Comparison of ENCODE assay signal across 2 cellular contexts in genomic region chr10:1184541-1185415, GRCh38.
TF ChIP-seq lines count a peak whose summit lies in the region.

No MANE protein-coding gene starts in this region.

TF ChIP-seq in H1, 55 proteins besides CTCF, POLR2A, EP300 and RAD21:
- no peak for TF ChIP-seq GTF2F1 (IDR thresholded peaks at IDR 0.05; ENCODE audit: borderline replicate concordance, low read depth, low read length)
- 0 out of 2 replicates have a peak, but pooled peaks have one; percentile 27 for TF ChIP-seq E2F6 (IDR thresholded peaks at IDR 0.05)
- TF ChIP-seq MAX (IDR thresholded peaks at IDR 0.05) = peak; percentile 56; the same call in 1 of the 2 replicates

TF ChIP-seq in SK-N-SH, 30 proteins besides CTCF, POLR2A, EP300 and RAD21:
- no peak for TF ChIP-seq GABPA (IDR thresholded peaks at IDR 0.05; ENCODE audit: low read depth)
- TF ChIP-seq YY1 (IDR thresholded peaks at IDR 0.05; ENCODE audit: low read depth) = no peak
- no peak for TF ChIP-seq CHD2 (IDR thresholded peaks at IDR 0.05; ENCODE audit: low read length, partially characterized antibody)
- no peak for TF ChIP-seq ELF1 (IDR thresholded peaks at IDR 0.05)
- TF ChIP-seq, protein P1, sequence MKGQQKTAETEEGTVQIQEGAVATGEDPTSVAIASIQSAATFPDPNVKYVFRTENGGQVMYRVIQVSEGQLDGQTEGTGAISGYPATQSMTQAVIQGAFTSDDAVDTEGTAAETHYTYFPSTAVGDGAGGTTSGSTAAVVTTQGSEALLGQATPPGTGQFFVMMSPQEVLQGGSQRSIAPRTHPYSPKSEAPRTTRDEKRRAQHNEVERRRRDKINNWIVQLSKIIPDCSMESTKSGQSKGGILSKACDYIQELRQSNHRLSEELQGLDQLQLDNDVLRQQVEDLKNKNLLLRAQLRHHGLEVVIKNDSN (IDR thresholded peaks at IDR 0.05; ENCODE audit: borderline replicate concordance, low read depth) = no peak
- no peak for TF ChIP-seq FOXM1 (IDR thresholded peaks at IDR 0.05; ENCODE audit: low read depth)
- no peak for TF ChIP-seq FOXJ3 (CRISPR knock-in tag; IDR thresholded peaks at IDR 0.05)
- no peak for TF ChIP-seq MXI1 (IDR thresholded peaks at IDR 0.05; ENCODE audit: low read depth, low read length)
- TF ChIP-seq IRF3 (IDR thresholded peaks at IDR 0.05; ENCODE audit: low read depth, low read length) = no peak
- no peak for TF ChIP-seq RXRA (IDR thresholded peaks at IDR 0.05; ENCODE audit: borderline replicate concordance, low read depth)
- TF ChIP-seq SIN3A (IDR thresholded peaks at IDR 0.05; ENCODE audit: borderline replicate concordance, low read depth, low read length) = no peak
- TF ChIP-seq MAX (IDR thresholded peaks at IDR 0.05; ENCODE audit: low read depth) = no peak
- TF ChIP-seq GATA2 (CRISPR knock-in tag; IDR thresholded peaks at IDR 0.05) = no peak
- TF ChIP-seq TCF12 (IDR thresholded peaks at IDR 0.05) = no peak
